Comparison of ENCODE assay signal across 1 cellular context in genomic region chr20:31738729-31739549, GRCh38.
A peak's percentile ranks its signal among the peaks of the same experiment; 100 is the strongest.
TF ChIP-seq lines count a peak whose summit lies in the region.

Gene TPX2, plus strand, starts transcription at chr20:31739290. Its CDS starts 18,187 bp downstream, at chr20:31757477.

TF ChIP-seq in HepG2, 621 proteins besides CTCF, POLR2A, EP300 and RAD21 (continued from another document and continues in another):
- TF ChIP-seq, protein P1, sequence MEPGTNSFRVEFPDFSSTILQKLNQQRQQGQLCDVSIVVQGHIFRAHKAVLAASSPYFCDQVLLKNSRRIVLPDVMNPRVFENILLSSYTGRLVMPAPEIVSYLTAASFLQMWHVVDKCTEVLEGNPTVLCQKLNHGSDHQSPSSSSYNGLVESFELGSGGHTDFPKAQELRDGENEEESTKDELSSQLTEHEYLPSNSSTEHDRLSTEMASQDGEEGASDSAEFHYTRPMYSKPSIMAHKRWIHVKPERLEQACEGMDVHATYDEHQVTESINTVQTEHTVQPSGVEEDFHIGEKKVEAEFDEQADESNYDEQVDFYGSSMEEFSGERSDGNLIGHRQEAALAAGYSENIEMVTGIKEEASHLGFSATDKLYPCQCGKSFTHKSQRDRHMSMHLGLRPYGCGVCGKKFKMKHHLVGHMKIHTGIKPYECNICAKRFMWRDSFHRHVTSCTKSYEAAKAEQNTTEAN (CRISPR knock-in tag; conservative IDR thresholded peaks at IDR 0.05) = peak; percentile 87
- peak; percentile 95 for TF ChIP-seq HOXA5 (CRISPR knock-in tag; IDR thresholded peaks at IDR 0.05)
- no peak; the same call in 1 of the 2 replicates for TF ChIP-seq ZFAT (CRISPR knock-in tag; conservative IDR thresholded peaks at IDR 0.05)
- TF ChIP-seq ZFP90 (CRISPR knock-in tag; IDR thresholded peaks at IDR 0.05; ENCODE audit: borderline replicate concordance) = peak; percentile 93
- no peak for TF ChIP-seq SMARCE1 (IDR thresholded peaks at IDR 0.05; ENCODE audit: borderline replicate concordance)
- peak; percentile 61; the same call in 1 of the 2 replicates for TF ChIP-seq ZSCAN29 (CRISPR knock-in tag; conservative IDR thresholded peaks at IDR 0.05)
- TF ChIP-seq ZNF460 (CRISPR knock-in tag; IDR thresholded peaks at IDR 0.05; ENCODE audit: borderline replicate concordance) = no peak
- no peak for TF ChIP-seq ZFP36 (IDR thresholded peaks at IDR 0.05; ENCODE audit: borderline replicate concordance, low read depth, low read length, partially characterized antibody)
- TF ChIP-seq KAT2B (IDR thresholded peaks at IDR 0.05; ENCODE audit: borderline replicate concordance, low read depth, low read length) = no peak
- TF ChIP-seq, protein P2, sequence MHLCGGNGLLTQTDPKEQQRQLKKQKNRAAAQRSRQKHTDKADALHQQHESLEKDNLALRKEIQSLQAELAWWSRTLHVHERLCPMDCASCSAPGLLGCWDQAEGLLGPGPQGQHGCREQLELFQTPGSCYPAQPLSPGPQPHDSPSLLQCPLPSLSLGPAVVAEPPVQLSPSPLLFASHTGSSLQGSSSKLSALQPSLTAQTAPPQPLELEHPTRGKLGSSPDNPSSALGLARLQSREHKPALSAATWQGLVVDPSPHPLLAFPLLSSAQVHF (CRISPR knock-in tag; IDR thresholded peaks at IDR 0.05) = peak; percentile 97
- no peak for TF ChIP-seq JARID2 (CRISPR knock-in tag; IDR thresholded peaks at IDR 0.05; ENCODE audit: insufficient replicate concordance)
- TF ChIP-seq MAX (IDR thresholded peaks at IDR 0.05) = peak; percentile 90
- TF ChIP-seq ATF5 (CRISPR knock-in tag; IDR thresholded peaks at IDR 0.05; ENCODE audit: low read depth) = peak; percentile 73; the same call in 1 of the 2 replicates
- peak; percentile 87 for TF ChIP-seq ZNF317 (CRISPR knock-in tag; IDR thresholded peaks at IDR 0.05)
- no peak; the same call in 1 of the 2 replicates for TF ChIP-seq TP53 (CRISPR knock-in tag; conservative IDR thresholded peaks at IDR 0.05)
- TF ChIP-seq CC2D1A (CRISPR knock-in tag; IDR thresholded peaks at IDR 0.05) = peak; percentile 98
- TF ChIP-seq ZNF883 (CRISPR knock-in tag; IDR thresholded peaks at IDR 0.05; ENCODE audit: not compliant biosample characterization) = peak; percentile 94
- peak; percentile 99 for TF ChIP-seq ASH2L (IDR thresholded peaks at IDR 0.05; ENCODE audit: insufficient read length, low read depth, low read length)
- peak; percentile 77; the same call in 1 of the 2 replicates for TF ChIP-seq ZZZ3 (CRISPR knock-in tag; IDR thresholded peaks at IDR 0.05; ENCODE audit: borderline replicate concordance)
- peak; percentile 68; the same call in 1 of the 2 replicates for TF ChIP-seq ZNF235 (CRISPR knock-in tag; IDR thresholded peaks at IDR 0.05; ENCODE audit: borderline replicate concordance)
- TF ChIP-seq PLRG1 (conservative IDR thresholded peaks at IDR 0.05) = no peak
- TF ChIP-seq, protein P3, sequence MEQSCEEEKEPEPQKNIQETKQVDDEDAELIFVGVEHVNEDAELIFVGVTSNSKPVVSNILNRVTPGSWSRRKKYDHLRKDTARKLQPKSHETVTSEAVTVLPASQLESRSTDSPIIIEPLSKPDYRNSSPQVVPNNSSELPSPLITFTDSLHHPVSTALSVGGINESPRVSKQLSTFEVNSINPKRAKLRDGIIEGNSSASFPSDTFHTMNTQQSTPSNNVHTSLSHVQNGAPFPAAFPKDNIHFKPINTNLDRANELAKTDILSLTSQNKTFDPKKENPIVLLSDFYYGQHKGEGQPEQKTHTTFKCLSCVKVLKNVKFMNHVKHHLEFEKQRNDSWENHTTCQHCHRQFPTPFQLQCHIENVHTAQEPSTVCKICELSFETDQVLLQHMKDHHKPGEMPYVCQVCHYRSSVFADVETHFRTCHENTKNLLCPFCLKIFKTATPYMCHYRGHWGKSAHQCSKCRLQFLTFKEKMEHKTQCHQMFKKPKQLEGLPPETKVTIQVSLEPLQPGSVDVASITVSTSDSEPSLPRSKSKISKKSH (CRISPR knock-in tag; IDR thresholded peaks at IDR 0.05; ENCODE audit: borderline replicate concordance) = peak; percentile 96
- TF ChIP-seq EED (CRISPR knock-in tag; IDR thresholded peaks at IDR 0.05) = peak; percentile 89
- TF ChIP-seq ZIK1 (CRISPR knock-in tag; IDR thresholded peaks at IDR 0.05; ENCODE audit: borderline replicate concordance, low read depth) = 0 out of 2 replicates have a peak, but pooled peaks have one; percentile 54
- no peak for TF ChIP-seq FOSL1 (CRISPR knock-in tag; IDR thresholded peaks at IDR 0.05; ENCODE audit: borderline replicate concordance)
- 0 out of 2 replicates have a peak, but pooled peaks have one; percentile 82 for TF ChIP-seq ZNF34 (CRISPR knock-in tag; IDR thresholded peaks at IDR 0.05; ENCODE audit: borderline replicate concordance)
- TF ChIP-seq RELA (CRISPR knock-in tag; IDR thresholded peaks at IDR 0.05) = 0 out of 2 replicates have a peak, but pooled peaks have one; percentile 56
- TF ChIP-seq RARG (CRISPR knock-in tag; IDR thresholded peaks at IDR 0.05; ENCODE audit: low read depth) = no peak
- peak; percentile 98 for TF ChIP-seq ZFX (CRISPR knock-in tag; IDR thresholded peaks at IDR 0.05; ENCODE audit: low read depth)
- no peak for TF ChIP-seq ZBTB1 (CRISPR knock-in tag; IDR thresholded peaks at IDR 0.05; ENCODE audit: borderline replicate concordance)
- TF ChIP-seq ZNF768 (CRISPR knock-in tag; IDR thresholded peaks at IDR 0.05) = peak; percentile 80; the same call in 1 of the 2 replicates
- TF ChIP-seq, protein P4, sequence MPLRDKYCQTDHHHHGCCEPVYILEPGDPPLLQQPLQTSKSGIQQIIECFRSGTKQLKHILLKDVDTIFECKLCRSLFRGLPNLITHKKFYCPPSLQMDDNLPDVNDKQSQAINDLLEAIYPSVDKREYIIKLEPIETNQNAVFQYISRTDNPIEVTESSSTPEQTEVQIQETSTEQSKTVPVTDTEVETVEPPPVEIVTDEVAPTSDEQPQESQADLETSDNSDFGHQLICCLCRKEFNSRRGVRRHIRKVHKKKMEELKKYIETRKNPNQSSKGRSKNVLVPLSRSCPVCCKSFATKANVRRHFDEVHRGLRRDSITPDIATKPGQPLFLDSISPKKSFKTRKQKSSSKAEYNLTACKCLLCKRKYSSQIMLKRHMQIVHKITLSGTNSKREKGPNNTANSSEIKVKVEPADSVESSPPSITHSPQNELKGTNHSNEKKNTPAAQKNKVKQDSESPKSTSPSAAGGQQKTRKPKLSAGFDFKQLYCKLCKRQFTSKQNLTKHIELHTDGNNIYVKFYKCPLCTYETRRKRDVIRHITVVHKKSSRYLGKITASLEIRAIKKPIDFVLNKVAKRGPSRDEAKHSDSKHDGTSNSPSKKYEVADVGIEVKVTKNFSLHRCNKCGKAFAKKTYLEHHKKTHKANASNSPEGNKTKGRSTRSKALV (CRISPR knock-in tag; IDR thresholded peaks at IDR 0.05) = peak; percentile 81; the same call in 1 of the 2 replicates
- TF ChIP-seq RERE (CRISPR knock-in tag; IDR thresholded peaks at IDR 0.05; ENCODE audit: low read depth) = no peak
- peak; percentile 80 for TF ChIP-seq ZNF547 (CRISPR knock-in tag; IDR thresholded peaks at IDR 0.05)
- TF ChIP-seq PRPF4 (IDR thresholded peaks at IDR 0.05; ENCODE audit: low read depth, low read length, poor library complexity, severe bottlenecking) = no peak
- TF ChIP-seq FOXJ3 (CRISPR knock-in tag; IDR thresholded peaks at IDR 0.05; ENCODE audit: borderline replicate concordance) = peak; percentile 75; the same call in 1 of the 2 replicates
- TF ChIP-seq FOXK2 (IDR thresholded peaks at IDR 0.05) = peak; percentile 33; the same call in 1 of the 2 replicates
- TF ChIP-seq ZBTB42 (CRISPR knock-in tag; IDR thresholded peaks at IDR 0.05) = 0 out of 2 replicates have a peak, but pooled peaks have one; percentile 76
- TF ChIP-seq SMYD3 (CRISPR knock-in tag; IDR thresholded peaks at IDR 0.05) = peak; percentile 99
- TF ChIP-seq ZBTB40 (IDR thresholded peaks at IDR 0.05) = peak; percentile 47
- peak; percentile 76 for TF ChIP-seq ZBTB40 (CRISPR knock-in tag; IDR thresholded peaks at IDR 0.05)
- TF ChIP-seq NR2F1 (CRISPR knock-in tag; IDR thresholded peaks at IDR 0.05) = no peak
